ENCODE assay signal across 8 cellular contexts in genomic region chr2:174697267-174697666, GRCh38.
A peak's percentile ranks its signal among the peaks of the same experiment; 100 is the strongest.
DNase-seq lines count a peak whose midpoint lies in the region; ATAC-seq and TF ChIP-seq lines count a peak whose summit lies in the region.

No MANE protein-coding gene starts in this region.

- intact Hi-C loops in psoas muscle (cut with DNase I): loop anchor here in 1 of 2 donors (5.0 kb wide), 1 partner anchor 75 kb away; no protein-coding TSS in a partner anchor

- H3K4me3 ChIP-seq in psoas muscle: no peak overlapping the region

- CTCF ChIA-PET in RWPE1 (lab: Yijun Ruan, JAX): interaction anchor here (0.6 to 1.9 kb wide), 17 partner anchors 10 to 1773 kb away, joined by 3 to 7 read pairs (median 4); no protein-coding TSS in a partner anchor

- H3K27ac ChIP-seq in RWPE1: no peak overlapping the region
- H3K27ac ChIP-seq in psoas muscle: no peak overlapping the region

- POLR2A ChIA-PET in RWPE1 (lab: Yijun Ruan, JAX; ENCODE audit: low non-redundant PET): interaction anchor here (0.6 kb wide), 1 partner anchor 141 kb away, joined by 4 read pairs; no protein-coding TSS in a partner anchor

- peak; percentile 30 for DNase-seq in GF-D8 (lab: John Stamatoyannopoulos, UW)
- peak; percentile 90 for DNase-seq in HuH-7 (ENCODE audit: low spot score)
- peak; percentile 67 for DNase-seq in RWPE1 (ENCODE audit: low spot score)
- peak; percentile 84 for DNase-seq in activated effector memory CD4-positive, alpha-beta T cell treated with anti-CD3 and anti-CD28 coated beads, Interleukin-2, amount 50 U/mL, for 16 hours
- DNase-seq in globus pallidus (ENCODE audit: low spot score): peak; percentile 74
- DNase-seq in psoas muscle: no peak
- DNase-seq in NCI-H128 (lab: John Stamatoyannopoulos, UW; ENCODE audit: unreplicated experiment): no peak

- TF ChIP-seq CTCF in RWPE1 (conservative IDR thresholded peaks at IDR 0.05; ENCODE audit: low read depth) (peak; percentile 91), psoas muscle (IDR thresholded peaks at IDR 0.05) (peak; percentile 68)

- H3K27me3 ChIP-seq in psoas muscle (ENCODE audit: insufficient read depth in 3 of 3, low read length in 2 of 3): peaks cover 0 to 7% (median 0%) of the 10 kb centered on the region in 3 donors

- no peaks in the 10 kb centered on the region for H3K36me3 ChIP-seq in psoas muscle (ENCODE audit: insufficient read depth in 1 of 2, low read depth in 1 of 2)

- WGBS in psoas muscle, 3 donors: 2 to 10% (median 4%) methylated on average over 3 of the region's 3 CpGs

- H3K9me3 ChIP-seq in psoas muscle: no peaks in the 10 kb centered on the region

- ATAC-seq in GM21619 (IDR thresholded peaks at IDR 0.05; ENCODE audit: unreplicated experiment) (peak; percentile 97), psoas muscle (peak; percentile 63 to 87 (median 80))

- no peaks in the 10 kb centered on the region for H3K4me1 ChIP-seq in psoas muscle

Comparison
In these comparisons a context has a peak if more than half of its experiments do, and no peak if none do; other contexts are left out.
1. DNase-seq: peak in GF-D8 (single experiment), HuH-7 (single experiment), RWPE1 (single experiment), activated effector memory CD4-positive, alpha-beta T cell treated with anti-CD3 and anti-CD28 coated beads, Interleukin-2, amount 50 U/mL, for 16 hours (single experiment) and globus pallidus (single experiment); none in psoas muscle (0 of 2) and NCI-H128 (single experiment).